Comparison of ENCODE assay signal across 17 cellular contexts in the genomic region with DNA sequence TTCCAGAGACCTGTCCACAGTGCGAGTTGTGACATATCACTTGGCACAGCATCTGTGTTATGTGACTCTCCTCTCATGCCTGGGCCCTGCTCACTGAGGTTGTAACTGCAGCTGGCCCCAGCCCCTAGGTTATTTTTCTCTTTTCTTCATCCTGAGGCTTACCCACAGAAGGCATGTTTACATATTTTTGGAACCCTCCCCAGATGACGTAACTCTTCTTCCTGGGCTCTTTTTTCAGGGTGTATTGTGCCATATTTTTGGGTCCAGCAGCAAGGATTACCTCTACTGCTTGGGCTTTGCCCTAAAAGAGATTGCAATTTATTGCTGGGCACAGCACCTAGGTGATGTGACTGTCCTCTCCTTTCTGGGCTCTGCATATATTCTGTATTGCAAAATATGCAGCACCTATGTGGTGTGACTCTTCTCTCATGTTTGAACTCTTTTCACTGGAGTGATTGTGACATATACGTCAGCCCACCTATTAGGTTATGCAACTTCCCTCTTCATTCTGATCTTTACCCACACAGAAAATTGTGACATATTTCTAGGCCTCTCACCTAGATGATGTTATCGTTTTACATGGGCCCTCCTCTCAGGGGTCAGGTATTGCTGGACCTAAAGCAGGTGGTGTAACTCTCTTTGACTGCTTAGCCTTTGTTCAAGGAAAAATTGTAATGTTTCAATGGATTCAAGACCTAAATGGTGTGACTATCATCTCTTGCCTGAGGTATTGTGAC.
DNase-seq lines count a peak whose midpoint lies in the region; TF ChIP-seq lines count a peak whose summit lies in the region.
"Had no signal": no experiment of that assay in that cellular context is flagged by ENCODE, and none has a peak within 500 bp of the region (broad histone marks: within the 10 kb centered on the region; RNA-seq: fewer than 3 reads in every experiment).

No MANE protein-coding gene starts in this region.

- H2BK5ac ChIP-seq in trophoblast cell (ENCODE audit: low read depth, low read length, poor library complexity), result no peak overlapping the region

- no peaks in the 10 kb centered on the region for H3K36me3 ChIP-seq in trophoblast cell (ENCODE audit: control insufficient read depth in 1 of 2, insufficient read depth in 2 of 2, low read length in 2 of 2)
- H3K36me3 ChIP-seq in BE2C, result no peaks in the 10 kb centered on the region
- H3K36me3 ChIP-seq in WERI-Rb-1, result no peaks in the 10 kb centered on the region
- H3K36me3 ChIP-seq: BLaER1 treated with 17β-estradiol and CSF1 and Interleukin-3, amounts not matched to agents 10 nM and 100 nM had no signal

- H3K9me3 ChIP-seq in trophoblast cell (ENCODE audit: insufficient read depth, low read depth, low read length) (peaks cover 21% of the 10 kb centered on the region), BE2C (no peaks in the 10 kb centered on the region), WERI-Rb-1 (ENCODE audit: severe bottlenecking) (no peaks in the 10 kb centered on the region)

- no peak overlapping the region for H3K18ac ChIP-seq in trophoblast cell (ENCODE audit: low read length)

- H3K4ac ChIP-seq in trophoblast cell (ENCODE audit: low read depth, low read length), result no peak overlapping the region

- H4K8ac ChIP-seq in trophoblast cell (ENCODE audit: low read depth, low read length), result no peak overlapping the region

- H3K4me1 ChIP-seq in trophoblast cell (ENCODE audit: control insufficient read depth in 1 of 2, insufficient read depth in 2 of 2, low read length in 2 of 2), result no peaks in the 10 kb centered on the region
- no peaks in the 10 kb centered on the region for H3K4me1 ChIP-seq in BE2C

- no peak overlapping the region for H3K9ac ChIP-seq in trophoblast cell (ENCODE audit: low read length)
- H3K9ac ChIP-seq: BLaER1 treated with 17β-estradiol and CSF1 and Interleukin-3, amounts not matched to agents 10 nM and 100 nM had no signal

- no peak overlapping the region for H4K91ac ChIP-seq in trophoblast cell (ENCODE audit: low read depth, low read length)

- DNase-seq in HuH-7 (ENCODE audit: low spot score), result peak; percentile 37
- peak; percentile 53 for DNase-seq in NB4 (ENCODE audit: low read depth)
- peak in 3 of 61 donors; percentile 13 to 46 (median 40) for DNase-seq in caudate nucleus (lab: John Stamatoyannopoulos, UW)
- peak; percentile 81 to 95 for DNase-seq in trophoblast cell
- no peak for DNase-seq in NCI-H1417 treated with DMSO at 0.1 percent for 48 hours (lab: John Stamatoyannopoulos, UW)
- no peak for DNase-seq in BE2C
- no peak for DNase-seq in activated CD4-positive, alpha-beta T cell treated with anti-CD3 and anti-CD28 coated beads, Interleukin-2, amount 50 U/mL, for 1 hour
- DNase-seq in WERI-Rb-1, result no peak
- DNase-seq: CD4-positive, alpha-beta T cell; CD8-positive, alpha-beta memory T cell; DMS53; DMS79 treated with DMSO at 0.1 percent for 48 hours; GF-D8; GOT3; H7; HCEC 1CT had no signal

- no peak overlapping the region for H3K14ac ChIP-seq in trophoblast cell (ENCODE audit: low read length)

- H2BK12ac ChIP-seq in trophoblast cell (ENCODE audit: low read length), result no peak overlapping the region

- H3K79me1 ChIP-seq in trophoblast cell (ENCODE audit: low read length), result no peaks in the 10 kb centered on the region

- no peak for TF ChIP-seq POLR2A in NB4 (IDR thresholded peaks at IDR 0.05; ENCODE audit: extremely low read depth, insufficient read length)

- peak overlapping the region; percentile 40 for H3K27ac ChIP-seq in caudate nucleus (ENCODE audit: low read depth, low read length)
- no peak overlapping the region for H3K27ac ChIP-seq in trophoblast cell (ENCODE audit: low read depth, low read length)
- no peak overlapping the region for H3K27ac ChIP-seq in WERI-Rb-1
- H3K27ac ChIP-seq: BLaER1 treated with 17β-estradiol and CSF1 and Interleukin-3, amounts not matched to agents 10 nM and 100 nM had no signal

- H4K12ac ChIP-seq in trophoblast cell (ENCODE audit: low read depth, low read length), result no peak overlapping the region

- WGBS in trophoblast cell (ENCODE audit: extremely low coverage, insufficient coverage, insufficient read length), result no CpG with 5 or more reads among the region's 4 CpGs

- H3K23ac ChIP-seq in trophoblast cell (ENCODE audit: low read length), result no peak overlapping the region

- TF ChIP-seq CTCF in NB4 (IDR thresholded peaks at IDR 0.05; ENCODE audit: low read depth, low read length) (no peak), BE2C (IDR thresholded peaks at IDR 0.05; ENCODE audit: low read depth, low read length) (no peak), WERI-Rb-1 (IDR thresholded peaks at IDR 0.05; ENCODE audit: low read depth, low read length) (no peak)

- H2BK120ac ChIP-seq in trophoblast cell (ENCODE audit: insufficient read depth, low read length, poor library complexity), result no peak overlapping the region

- no peaks in the 10 kb centered on the region for H3K27me3 ChIP-seq in trophoblast cell (ENCODE audit: insufficient read depth, low read length)
- no peaks in the 10 kb centered on the region for H3K27me3 ChIP-seq in BE2C
- H3K27me3 ChIP-seq in WERI-Rb-1 (ENCODE audit: insufficient read depth, low read depth, severe bottlenecking), result no peaks in the 10 kb centered on the region
- H3K27me3 ChIP-seq: BLaER1 treated with 17β-estradiol and CSF1 and Interleukin-3, amounts not matched to agents 10 nM and 100 nM had no signal

- H2AK5ac ChIP-seq in trophoblast cell (ENCODE audit: low read length), result no peak overlapping the region

- H3K4me2 ChIP-seq in trophoblast cell (ENCODE audit: low read length), result no peak overlapping the region

- H3K79me2 ChIP-seq in trophoblast cell (ENCODE audit: control insufficient read depth, insufficient read depth, low read length, poor library complexity), result no peaks in the 10 kb centered on the region

- H2AFZ ChIP-seq in trophoblast cell (ENCODE audit: insufficient read depth, low read length, poor library complexity), result no peak overlapping the region

- H3K4me3 ChIP-seq in NB4 (ENCODE audit: low read depth, low read length), result no peak overlapping the region
- no peak overlapping the region for H3K4me3 ChIP-seq in trophoblast cell (ENCODE audit: low read depth, low read length)
- no peak overlapping the region for H3K4me3 ChIP-seq in BE2C (ENCODE audit: low read depth, low read length)
- H3K4me3 ChIP-seq in WERI-Rb-1 (ENCODE audit: low read depth, low read length), result no peak overlapping the region
- H3K4me3 ChIP-seq: BLaER1 treated with 17β-estradiol and CSF1 and Interleukin-3, amounts not matched to agents 10 nM and 100 nM had no signal

Comparison
In these comparisons a context has a peak if more than half of its experiments do, and no peak if none do; other contexts are left out.
1. DNase-seq: peak in HuH-7 (single experiment), NB4 (single experiment) and trophoblast cell (2 of 2); none in NCI-H1417 treated with DMSO at 0.1 percent for 48 hours (single experiment), BE2C (single experiment), activated CD4-positive, alpha-beta T cell treated with anti-CD3 and anti-CD28 coated beads, Interleukin-2, amount 50 U/mL, for 1 hour (single experiment) and WERI-Rb-1 (single experiment).